Comparison of ENCODE assay signal across 8 cellular contexts in the genomic region with DNA sequence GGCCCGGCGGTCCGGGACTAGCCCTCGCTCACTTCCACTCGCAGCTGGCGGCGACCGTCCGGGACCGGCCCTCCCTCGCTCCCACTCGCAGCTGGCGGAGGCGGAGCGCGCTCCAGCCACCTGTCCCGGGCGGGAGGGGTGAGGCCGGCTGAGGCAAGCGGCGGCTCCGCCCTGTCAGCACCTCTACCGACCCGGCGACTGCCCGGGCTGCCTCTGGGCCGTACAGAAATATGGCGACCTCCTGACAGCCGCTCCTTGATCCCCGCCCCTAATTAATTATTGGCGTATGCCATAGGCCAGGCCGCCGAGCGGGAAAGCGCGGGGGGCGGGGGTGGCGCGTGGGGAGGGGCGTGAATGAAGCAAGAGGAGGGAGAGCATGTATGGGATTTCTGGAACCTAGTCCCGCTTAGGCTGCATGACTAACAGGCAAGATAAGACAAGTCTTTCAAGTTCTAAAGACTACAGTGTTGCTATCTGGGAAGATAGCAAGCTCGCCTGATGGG. TPM values are rescaled to one million over a fixed set of nuclear protein-coding genes. Genes with fewer than 3 reads are reported as not detected.
DNase-seq lines count a peak whose midpoint lies in the region; ATAC-seq and TF ChIP-seq lines count a peak whose summit lies in the region.

A gene (minus strand): TSS at position 200 of the 503 bp plus-strand sequence. CDS start 243 bp downstream, outside the sequence.

- peak; percentile 76 to 78 for ATAC-seq in CD4-positive, CD25-positive, alpha-beta regulatory T cell (ENCODE audit: low read depth in 2 of 2)
- ATAC-seq in GM21381 (IDR thresholded peaks at IDR 0.05; ENCODE audit: unreplicated experiment), result peak; percentile 92

- no peak for TF ChIP-seq CTCF in fibroblast of villous mesenchyme (IDR thresholded peaks at IDR 0.05; ENCODE audit: insufficient read depth, low read depth, low read length)
- no peak for TF ChIP-seq CTCF in nephron (IDR thresholded peaks at IDR 0.05; ENCODE audit: unreplicated experiment in 3 of 3)

- H3K4me1 Mint-ChIP-seq in CD4-positive, CD25-positive, alpha-beta regulatory T cell, result peaks cover 6 to 13% (median 10%) of the 10 kb centered on the region in 4 donors
- H3K4me1 Mint-ChIP-seq in nephron, result peaks cover 22% of the 10 kb centered on the region
- peaks cover 7% of the 10 kb centered on the region for H3K4me1 Mint-ChIP-seq in stimulated activated naive CD8-positive, alpha-beta T cell treated with anti-CD3 and anti-CD28 coated beads, Interleukin-15, Interleukin-2, amounts not matched to agents 100 ng/mL and 50 ng/mL, for 24 hours (ENCODE audit: low read depth)

- peak within 1 kb of the TSS; percentile 66 for H3K4me3 ChIP-seq in CD4-positive, CD25-positive, alpha-beta regulatory T cell (ENCODE audit: low read depth, low read length)
- H3K4me3 ChIP-seq in HUES6 (ENCODE audit: low read depth, low read length) (peak within 1 kb of the TSS; percentile 66), fibroblast of villous mesenchyme (ENCODE audit: low read depth, low read length) (peak within 1 kb of the TSS; percentile 66)

- no peaks in the 10 kb centered on the region for H3K36me3 Mint-ChIP-seq in CD4-positive, CD25-positive, alpha-beta regulatory T cell
- no peaks in the 10 kb centered on the region for H3K36me3 Mint-ChIP-seq in nephron (ENCODE audit: low read depth)
- no peaks in the 10 kb centered on the region for H3K36me3 Mint-ChIP-seq in stimulated activated naive CD8-positive, alpha-beta T cell treated with anti-CD3 and anti-CD28 coated beads, Interleukin-15, Interleukin-2, amounts not matched to agents 100 ng/mL and 50 ng/mL, for 24 hours (ENCODE audit: low read depth)

- no peaks in the 10 kb centered on the region for H3K9me3 ChIP-seq in CD4-positive, CD25-positive, alpha-beta regulatory T cell (ENCODE audit: control insufficient read depth in 2 of 2, low read length in 2 of 2)
- H3K9me3 ChIP-seq in HUES6 (ENCODE audit: control insufficient read depth, insufficient read depth, low read depth, low read length), result peaks cover 17% of the 10 kb centered on the region

- DNase-seq in CD4-positive, CD25-positive, alpha-beta regulatory T cell, result peak; percentile 34 to 60 (median 42)
- DNase-seq in RKO (ENCODE audit: low spot score), result peak; percentile 81
- peak; percentile 35 for DNase-seq in activated gamma-delta T cell treated with Interleukin-2 at 50 U/mL for 16 hours
- peak; percentile 86 for DNase-seq in fibroblast of villous mesenchyme (ENCODE audit: low read depth)

- peaks cover 5% of the 10 kb centered on the region for H3K4me1 ChIP-seq in CD4-positive, CD25-positive, alpha-beta regulatory T cell (ENCODE audit: control insufficient read depth, insufficient read depth, low read length, poor library complexity, severe bottlenecking)
- H3K4me1 ChIP-seq in HUES6 (ENCODE audit: control insufficient read depth, insufficient read depth, low read length), result peaks cover 3% of the 10 kb centered on the region; the same call in 1 of the 2 replicates

- H3K4me3 Mint-ChIP-seq in CD4-positive, CD25-positive, alpha-beta regulatory T cell, result peak within 1 kb of the TSS; percentile 85 to 94 (median 90)
- peak within 1 kb of the TSS; percentile 80 to 90 (median 89) for H3K4me3 Mint-ChIP-seq in nephron
- H3K4me3 Mint-ChIP-seq in stimulated activated naive CD8-positive, alpha-beta T cell treated with anti-CD3 and anti-CD28 coated beads, Interleukin-15, Interleukin-2, amounts not matched to agents 100 ng/mL and 50 ng/mL, for 24 hours, result peak within 1 kb of the TSS; percentile 80

- no peaks in the 10 kb centered on the region for H3K27me3 ChIP-seq in CD4-positive, CD25-positive, alpha-beta regulatory T cell (ENCODE audit: control insufficient read depth, insufficient read depth, low read length)
- H3K27me3 ChIP-seq in HUES6 (ENCODE audit: control insufficient read depth, insufficient read depth, low read length), result peaks cover 24% of the 10 kb centered on the region

- H3K9me3 Mint-ChIP-seq in CD4-positive, CD25-positive, alpha-beta regulatory T cell, result no peaks in the 10 kb centered on the region
- peaks cover 13% of the 10 kb centered on the region for H3K9me3 Mint-ChIP-seq in nephron
- no peaks in the 10 kb centered on the region for H3K9me3 Mint-ChIP-seq in stimulated activated naive CD8-positive, alpha-beta T cell treated with anti-CD3 and anti-CD28 coated beads, Interleukin-15, Interleukin-2, amounts not matched to agents 100 ng/mL and 50 ng/mL, for 24 hours

- H3K9ac ChIP-seq in HUES6 (ENCODE audit: low read length), result peak within 1 kb of the TSS; percentile 20

- H3K36me3 ChIP-seq in CD4-positive, CD25-positive, alpha-beta regulatory T cell (ENCODE audit: control insufficient read depth, insufficient read depth, low read length), result no peaks in the 10 kb centered on the region
- no peaks in the 10 kb centered on the region for H3K36me3 ChIP-seq in HUES6 (ENCODE audit: control insufficient read depth, insufficient read depth, low read length)

- H3K27ac Mint-ChIP-seq in CD4-positive, CD25-positive, alpha-beta regulatory T cell, result peak within 1 kb of the TSS in 2 of 3 donors; percentile 63 to 89
- peak within 1 kb of the TSS; percentile 4 to 42 (median 32) for H3K27ac Mint-ChIP-seq in nephron
- H3K27ac Mint-ChIP-seq in stimulated activated naive CD8-positive, alpha-beta T cell treated with anti-CD3 and anti-CD28 coated beads, Interleukin-15, Interleukin-2, amounts not matched to agents 100 ng/mL and 50 ng/mL, for 24 hours, result no peak within 1 kb of the TSS

- no peak within 1 kb of the TSS for H3K27ac ChIP-seq in CD4-positive, CD25-positive, alpha-beta regulatory T cell (ENCODE audit: insufficient read depth, low read length, poor library complexity, severe bottlenecking)
- H3K27ac ChIP-seq in HUES6 (ENCODE audit: low read depth, low read length), result no peak within 1 kb of the TSS

- H3K27me3 Mint-ChIP-seq in CD4-positive, CD25-positive, alpha-beta regulatory T cell, result no peaks in the 10 kb centered on the region
- no peaks in the 10 kb centered on the region for H3K27me3 Mint-ChIP-seq in nephron (ENCODE audit: low read depth)
- no peaks in the 10 kb centered on the region for H3K27me3 Mint-ChIP-seq in stimulated activated naive CD8-positive, alpha-beta T cell treated with anti-CD3 and anti-CD28 coated beads, Interleukin-15, Interleukin-2, amounts not matched to agents 100 ng/mL and 50 ng/mL, for 24 hours

RNA-seq across cellular contexts. Expression of the gene that starts here (rescaled TPM):
- 12.1 TPM for total RNA-seq in CD4-positive, CD25-positive, alpha-beta regulatory T cell
- 1 to 10 TPM; 6.7 to 7.8 (median 7.5) TPM for polyA plus RNA-seq in CD4-positive, CD25-positive, alpha-beta regulatory T cell
- total RNA-seq in fibroblast of villous mesenchyme, result 30.6 and 33.7 TPM in 2 replicates

Comparison
In these comparisons a context has a peak if more than half of its experiments do, and no peak if none do; other contexts are left out.
1. DNase-seq: peak in every context shown above with its lines; median percentile 86 in fibroblast of villous mesenchyme; 81 in RKO; 42 in CD4-positive, CD25-positive, alpha-beta regulatory T cell; 35 in activated gamma-delta T cell treated with Interleukin-2 at 50 U/mL for 16 hours.